ENCODE assay signal across 1 cellular context in genomic region chr12:118611295-118611694, GRCh38.
TF ChIP-seq lines count a peak whose summit lies in the region.

No MANE protein-coding gene starts in this region.

TF ChIP-seq in H1, 55 proteins besides CTCF, POLR2A, EP300 and RAD21 (continued from another document):
- TF ChIP-seq SP1 (IDR thresholded peaks at IDR 0.05; ENCODE audit: low read depth, low read length) (no peak), TBP (IDR thresholded peaks at IDR 0.05; ENCODE audit: low read depth, low read length) (no peak), POU5F1 (IDR thresholded peaks at IDR 0.05; ENCODE audit: low read depth, low read length) (no peak), BCL11A (IDR thresholded peaks at IDR 0.05; ENCODE audit: low read depth in 2 of 2, low read length in 2 of 2) (no peak), SIN3A (conservative IDR thresholded peaks at IDR 0.05 in 1 of 2, IDR thresholded peaks at IDR 0.05 in 1 of 2; ENCODE audit: low read depth in 1 of 2, low read length in 2 of 2) (no peak), RXRA (IDR thresholded peaks at IDR 0.05; ENCODE audit: insufficient read depth, low read depth, low read length) (no peak)
